ENCODE assay signal across 11 cellular contexts in genomic region chr12:49946086-49946485, GRCh38. TPM values are rescaled to one million over a fixed set of nuclear protein-coding genes. Genes with fewer than 3 reads are reported as not detected.
DNase-seq lines count a peak whose midpoint lies in the region; ATAC-seq and TF ChIP-seq lines count a peak whose summit lies in the region.
"Had no signal": no experiment of that assay in that cellular context is flagged by ENCODE, and none has a peak within 500 bp of the region (broad histone marks: within the 10 kb centered on the region; RNA-seq: fewer than 3 reads in every experiment).

No MANE protein-coding gene starts in this region.

- no peak for TF ChIP-seq POLR2A in esophagus squamous epithelium (IDR thresholded peaks at IDR 0.05)
- no peak for TF ChIP-seq POLR2A in spleen (IDR thresholded peaks at IDR 0.05)

- H3K27ac ChIP-seq in RWPE2 (ENCODE audit: poor library complexity, severe bottlenecking): no peak overlapping the region
- H3K27ac ChIP-seq in esophagus squamous epithelium: peak overlapping the region in 3 of 4 donors; percentile 33 to 87 (median 74)
- no peak overlapping the region for H3K27ac ChIP-seq in spleen
- H3K27ac ChIP-seq: prostate gland, thoracic aorta had no signal

- peak overlapping the region; percentile 74 to 85 for H3K4me3 Mint-ChIP-seq in activated T-cell treated with anti-CD3 and anti-CD28 coated beads, Interleukin-2, amount 50 U/mL, for 72 hours

- H3K36me3 ChIP-seq in RWPE2 (ENCODE audit: low read depth) (no peaks in the 10 kb centered on the region), esophagus squamous epithelium (no peaks in the 10 kb centered on the region), spleen (no peaks in the 10 kb centered on the region)
- H3K36me3 ChIP-seq: prostate gland, thoracic aorta had no signal

- H3K4me1 ChIP-seq in RWPE2 (ENCODE audit: insufficient read depth, poor library complexity, severe bottlenecking) (peaks cover 4% of the 10 kb centered on the region), esophagus squamous epithelium (peaks cover 7 to 52% (median 36%) of the 10 kb centered on the region in 3 donors), spleen (peaks cover 5 to 33% (median 15%) of the 10 kb centered on the region in 6 donors)
- H3K4me1 ChIP-seq: prostate gland had no signal

- no peaks in the 10 kb centered on the region for H3K9me3 ChIP-seq in RWPE2 (ENCODE audit: severe bottlenecking)
- no peaks in the 10 kb centered on the region for H3K9me3 ChIP-seq in esophagus squamous epithelium
- H3K9me3 ChIP-seq in spleen: no peaks in the 10 kb centered on the region
- H3K9me3 ChIP-seq: prostate gland, thoracic aorta had no signal

- intact Hi-C loops in esophagus squamous epithelium (cut with DNase I): no loop called here
- intact Hi-C loops in spleen (cut with DNase I; ENCODE audit: low total_unique reads): no loop called here

- no peak for ATAC-seq in activated T-cell treated with anti-CD3 and anti-CD28 coated beads, Interleukin-2, amount 50 U/mL, for 72 hours (replicated peaks in 1 of 2)
- ATAC-seq in RWPE2 (ENCODE audit: low read depth) (no peak), GM18520 (IDR thresholded peaks at IDR 0.05; ENCODE audit: unreplicated experiment) (no peak)

- peaks cover 23% of the 10 kb centered on the region for H3K4me1 Mint-ChIP-seq in activated T-cell treated with anti-CD3 and anti-CD28 coated beads, Interleukin-2, amount 50 U/mL, for 72 hours (ENCODE audit: low read depth)

- H3K9me3 Mint-ChIP-seq in activated T-cell treated with anti-CD3 and anti-CD28 coated beads, Interleukin-2, amount 50 U/mL, for 72 hours: no peaks in the 10 kb centered on the region

- H3K27me3 Mint-ChIP-seq in activated T-cell treated with anti-CD3 and anti-CD28 coated beads, Interleukin-2, amount 50 U/mL, for 72 hours (ENCODE audit: low read depth): no peaks in the 10 kb centered on the region

- WGBS in esophagus squamous epithelium, 2 donors: 81 to 93% methylated on average over 9 of the region's 9 CpGs
- WGBS in spleen, 5 donors: 86 to 92% (median 90%) methylated on average over 9 of the region's 9 CpGs

- no peaks in the 10 kb centered on the region for H3K36me3 Mint-ChIP-seq in activated T-cell treated with anti-CD3 and anti-CD28 coated beads, Interleukin-2, amount 50 U/mL, for 72 hours (ENCODE audit: insufficient read depth in 2 of 2)

- H3K4me3 ChIP-seq in RWPE2 (ENCODE audit: severe bottlenecking): no peak overlapping the region
- no peak overlapping the region for H3K4me3 ChIP-seq in esophagus squamous epithelium
- H3K4me3 ChIP-seq in spleen: no peak overlapping the region
- H3K4me3 ChIP-seq: prostate gland had no signal

- no peak for DNase-seq in activated T-cell treated with anti-CD3 and anti-CD28 coated beads, Interleukin-2, amount 50 U/mL, for 72 hours
- DNase-seq in activated T-cell treated with anti-CD3 and anti-CD28 coated beads, Interleukin-2, amount 50 U/mL, for 1 hour: no peak
- peak; percentile 8 for DNase-seq in RWPE2 (ENCODE audit: low spot score)
- no peak for DNase-seq in esophagus squamous epithelium (lab: John Stamatoyannopoulos, UW)
- peak; percentile 18 for DNase-seq in spleen
- no peak for DNase-seq in activated CD4-positive, alpha-beta T cell treated with anti-CD3 and anti-CD28 coated beads, Interleukin-2, amount 50 U/mL, for 1 hour
- DNase-seq in NK-92 treated with Interleukin-12 subunit alpha and Interleukin-12 subunit beta, amount 100 ng/mL, for 24 hours (lab: John Stamatoyannopoulos, UW): no peak

- TF ChIP-seq CTCF in RWPE2 (IDR thresholded peaks at IDR 0.05; ENCODE audit: poor library complexity, severe bottlenecking): peak; percentile 4
- TF ChIP-seq CTCF in esophagus squamous epithelium (IDR thresholded peaks at IDR 0.05): no peak
- TF ChIP-seq CTCF in spleen (IDR thresholded peaks at IDR 0.05 in 8 of 11, conservative IDR thresholded peaks at IDR 0.05 in 3 of 11): no peak

- peak overlapping the region; percentile 62 for H3K27ac Mint-ChIP-seq in activated T-cell treated with anti-CD3 and anti-CD28 coated beads, Interleukin-2, amount 50 U/mL, for 72 hours

- H3K27me3 ChIP-seq in RWPE2 (ENCODE audit: insufficient read depth, poor library complexity, severe bottlenecking) (no peaks in the 10 kb centered on the region), esophagus squamous epithelium (peaks cover 0 to 19% (median 0%) of the 10 kb centered on the region in 4 donors), spleen (replicated peaks in 1 of 7) (peaks cover 0 to 26% (median 0%) of the 10 kb centered on the region in 7 donors)

RNA-seq across cellular contexts. Expression of gene AQP2, which starts 4.5 kb away (rescaled TPM):
- total RNA-seq in activated T-cell treated with anti-CD3 and anti-CD28 coated beads, Interleukin-2, amount 50 U/mL, for 72 hours: not detected
- total RNA-seq in esophagus squamous epithelium (not detected), spleen (not detected)
- polyA plus RNA-seq in spleen: not detected
- total RNA-seq: left ventricle myocardium superior had no signal

RNA-seq across cellular contexts. Expression of gene AQP5, which starts 15.6 kb away (rescaled TPM):
- not detected for total RNA-seq in activated T-cell treated with anti-CD3 and anti-CD28 coated beads, Interleukin-2, amount 50 U/mL, for 72 hours
- 10 to 100 TPM in 3 of 4 donors, 1 to 10 TPM in 1; 4.7 to 42.2 (median 18.6) TPM for total RNA-seq in esophagus squamous epithelium
- under 1 TPM in 3 of 7 donors, not detected in 4; 0.26 to 0.46 (median 0.30) TPM for total RNA-seq in spleen
- under 1 TPM in 2 of 3 donors, not detected in 1; 0.05 to 0.45 TPM for polyA plus RNA-seq in spleen

RNA-seq across cellular contexts. Expression of gene AQP6, which starts 26.7 kb away (rescaled TPM):
- not detected for total RNA-seq in activated T-cell treated with anti-CD3 and anti-CD28 coated beads, Interleukin-2, amount 50 U/mL, for 72 hours
- total RNA-seq in esophagus squamous epithelium (not detected), spleen (under 1 TPM in 1 of 7 donors, not detected in 6; 0.36 TPM)
- under 1 TPM in 1 of 3 donors, not detected in 2; 0.03 TPM for polyA plus RNA-seq in spleen
- total RNA-seq: left ventricle myocardium superior, thoracic aorta had no signal

RNA-seq across cellular contexts. Expression of gene FAIM2, which starts 42.4 kb away (rescaled TPM):
- under 1 TPM; 0.39 to 0.67 TPM for total RNA-seq in activated T-cell treated with anti-CD3 and anti-CD28 coated beads, Interleukin-2, amount 50 U/mL, for 72 hours
- total RNA-seq in esophagus squamous epithelium (1 to 10 TPM in 1 of 4 donors, under 1 TPM in 3; 0.13 to 2.9 (median 0.23) TPM), spleen (1 to 10 TPM in 4 of 7 donors, under 1 TPM in 2, not detected in 1; 0.09 to 3.2 (median 1.7) TPM)
- polyA plus RNA-seq in spleen: under 1 TPM; 0.04 to 0.19 (median 0.17) TPM

Comparison
In these comparisons a context has a peak if more than half of its experiments do, and no peak if none do; other contexts are left out.
1. DNase-seq: peak in RWPE2 (single experiment) and spleen (single experiment); none in activated T-cell treated with anti-CD3 and anti-CD28 coated beads, Interleukin-2, amount 50 U/mL, for 72 hours (0 of 2), activated T-cell treated with anti-CD3 and anti-CD28 coated beads, Interleukin-2, amount 50 U/mL, for 1 hour (single experiment), esophagus squamous epithelium (single experiment), activated CD4-positive, alpha-beta T cell treated with anti-CD3 and anti-CD28 coated beads, Interleukin-2, amount 50 U/mL, for 1 hour (single experiment) and NK-92 treated with Interleukin-12 subunit alpha and Interleukin-12 subunit beta, amount 100 ng/mL, for 24 hours (single experiment).
2. H3K27ac ChIP-seq: peak in esophagus squamous epithelium (3 of 4); none in RWPE2 (single experiment) and spleen (0 of 8).